Comparison of ENCODE assay signal across 17 cellular contexts in genomic region chr11:123183391-123184099, GRCh38.
DNase-seq lines count a peak whose midpoint lies in the region; ATAC-seq and TF ChIP-seq lines count a peak whose summit lies in the region.
"Had no signal": no experiment of that assay in that cellular context is flagged by ENCODE, and none has a peak within 500 bp of the region (broad histone marks: within the 10 kb centered on the region; RNA-seq: fewer than 3 reads in every experiment).

No MANE protein-coding gene starts in this region.

- H3K27me3 ChIP-seq in RWPE2 (ENCODE audit: insufficient read depth, poor library complexity, severe bottlenecking) (no peaks in the 10 kb centered on the region), MM.1S (replicated peaks; ENCODE audit: insufficient read depth, low read length) (no peaks in the 10 kb centered on the region)
- H3K27me3 ChIP-seq: upper lobe of right lung had no signal

- no peak for DNase-seq in activated CD4-positive, CD25-positive, alpha-beta regulatory T cell (lab: John Stamatoyannopoulos, UW)
- DNase-seq in RWPE2 (ENCODE audit: low spot score) (no peak), kidney tubule cell (ENCODE audit: low spot score) (peak; percentile 75), MM.1S (no peak)
- DNase-seq: 8988T; Calu3; caudate nucleus; NCI-H1417; NK-92 treated with Interleukin-12 subunit alpha and Interleukin-12 subunit beta, amount 100 ng/mL, for 24 hours; nucleus accumbens; stimulated activated CD4-positive, alpha-beta T cell treated with anti-CD3 and anti-CD28 coated beads, Interleukin-12 subunit alpha, Interleukin-12 subunit beta, amount 100 ng/mL, for 4 hours; upper lobe of right lung had no signal

- ATAC-seq in activated CD4-positive, CD25-positive, alpha-beta regulatory T cell treated with anti-CD3 and anti-CD28 coated beads, Interleukin-2, amount 50 U/mL, for 24 hours: peak; percentile 61 to 64
- ATAC-seq in GM21825 (IDR thresholded peaks at IDR 0.05; ENCODE audit: unreplicated experiment): peak; percentile 52
- ATAC-seq in RWPE2 (ENCODE audit: low read depth): peak; percentile 55
- ATAC-seq in HG03571 (IDR thresholded peaks at IDR 0.05; ENCODE audit: unreplicated experiment): no peak
- no peak for ATAC-seq in GM18861 (IDR thresholded peaks at IDR 0.05; ENCODE audit: unreplicated experiment)
- ATAC-seq: upper lobe of right lung had no signal

- no peak overlapping the region for H3K4me2 ChIP-seq in MM.1S (ENCODE audit: low read depth, low read length)

- H3K79me2 ChIP-seq in MM.1S (ENCODE audit: low read length): no peaks in the 10 kb centered on the region

- H3F3A ChIP-seq in MM.1S (ENCODE audit: insufficient read depth, low read length): no peaks in the 10 kb centered on the region

- H3K9me3 ChIP-seq in RWPE2 (ENCODE audit: severe bottlenecking) (no peaks in the 10 kb centered on the region), MM.1S (replicated peaks; ENCODE audit: insufficient read depth, low read length) (no peaks in the 10 kb centered on the region)
- H3K9me3 ChIP-seq: HAP-1, upper lobe of right lung had no signal

- no peak overlapping the region for H2AFZ ChIP-seq in MM.1S (ENCODE audit: low read length)

- no peaks in the 10 kb centered on the region for H3K9me2 ChIP-seq in MM.1S (replicated peaks; ENCODE audit: insufficient read depth, low read length)

- no peak for TF ChIP-seq CTCF in RWPE2 (IDR thresholded peaks at IDR 0.05; ENCODE audit: poor library complexity, severe bottlenecking)
- no peak for TF ChIP-seq CTCF in MM.1S (IDR thresholded peaks at IDR 0.05; ENCODE audit: low read length)

- no peak overlapping the region for H3K9ac ChIP-seq in MM.1S (ENCODE audit: low read length)

- H3K27ac ChIP-seq in RWPE2 (ENCODE audit: poor library complexity, severe bottlenecking) (peak overlapping the region; percentile 67), MM.1S (ENCODE audit: low read length) (no peak overlapping the region)
- H3K27ac ChIP-seq: upper lobe of right lung had no signal

- H3K4me3 ChIP-seq in RWPE2 (ENCODE audit: severe bottlenecking) (no peak overlapping the region), MM.1S (ENCODE audit: low read length) (no peak overlapping the region)
- H3K4me3 ChIP-seq: HAP-1, upper lobe of right lung had no signal

- H3K4me1 ChIP-seq in RWPE2 (ENCODE audit: insufficient read depth, poor library complexity, severe bottlenecking) (peaks cover 53% of the 10 kb centered on the region), MM.1S (ENCODE audit: low read length) (no peaks in the 10 kb centered on the region)
- H3K4me1 ChIP-seq: HAP-1 had no signal

- H4K20me1 ChIP-seq in MM.1S (ENCODE audit: insufficient read depth, low read length): no peaks in the 10 kb centered on the region

- peaks cover 20% of the 10 kb centered on the region for H3K36me3 ChIP-seq in RWPE2 (ENCODE audit: low read depth)
- H3K36me3 ChIP-seq in MM.1S (replicated peaks; ENCODE audit: insufficient read depth, low read length): no peaks in the 10 kb centered on the region
- H3K36me3 ChIP-seq: HAP-1, upper lobe of right lung had no signal

Comparison
In these comparisons a context has a peak if more than half of its experiments do, and no peak if none do; other contexts are left out.
1. ATAC-seq: peak in activated CD4-positive, CD25-positive, alpha-beta regulatory T cell treated with anti-CD3 and anti-CD28 coated beads, Interleukin-2, amount 50 U/mL, for 24 hours (2 of 2), GM21825 (single experiment) and RWPE2 (single experiment); none in HG03571 (single experiment) and GM18861 (single experiment).